In genomic region chr13:49421391-49421790, GRCh38 we compare ENCODE assay signal across 9 cellular contexts. TPM values are rescaled to one million over a fixed set of nuclear protein-coding genes. Genes with fewer than 3 reads are reported as not detected.
A peak's percentile ranks its signal among the peaks of the same experiment; 100 is the strongest.
DNase-seq lines count a peak whose midpoint lies in the region; ATAC-seq and TF ChIP-seq lines count a peak whose summit lies in the region.
"Had no signal": no experiment of that assay in that cellular context is flagged by ENCODE, and none has a peak within 500 bp of the region (broad histone marks: within the 10 kb centered on the region; RNA-seq: fewer than 3 reads in every experiment).

No MANE protein-coding gene starts in this region.

- no peaks in the 10 kb centered on the region for H3K4me1 ChIP-seq in mucosa of descending colon (ENCODE audit: low read depth)

- intact Hi-C loops in left cardiac atrium (cut with DNase I), result no loop called here
- intact Hi-C loops in Right ventricle myocardium inferior (cut with DNase I), result no loop called here
- intact Hi-C loops in activated CD4-positive, alpha-beta memory T cell treated with anti-CD3 and anti-CD28 coated beads for 36 hours (cut with micrococcal nuclease), result loop anchor here (1.0 kb wide), 1 partner anchor 186 kb away; no protein-coding TSS in a partner anchor
- intact Hi-C loops in mucosa of descending colon (cut with DNase I, micrococcal nuclease), result no loop called here

- no peaks in the 10 kb centered on the region for H3K36me3 ChIP-seq in mucosa of descending colon (ENCODE audit: low read depth)

- no peaks in the 10 kb centered on the region for H3K27me3 Mint-ChIP-seq in activated CD4-positive, alpha-beta memory T cell treated with anti-CD3 and anti-CD28 coated beads for 36 hours

- no peaks in the 10 kb centered on the region for H3K36me3 Mint-ChIP-seq in activated CD4-positive, alpha-beta memory T cell treated with anti-CD3 and anti-CD28 coated beads for 36 hours

- CTCF ChIA-PET in activated CD4-positive, alpha-beta memory T cell treated with anti-CD3 and anti-CD28 coated beads for 36 hours (lab: Charles Lee), result no interaction called here

- no peak overlapping the region for H3K4me3 Mint-ChIP-seq in activated CD4-positive, alpha-beta memory T cell treated with anti-CD3 and anti-CD28 coated beads for 36 hours

- POLR2A ChIA-PET in activated CD4-positive, alpha-beta memory T cell treated with anti-CD3 and anti-CD28 coated beads for 36 hours (lab: Charles Lee), result no interaction called here

- no peaks in the 10 kb centered on the region for H3K9me3 ChIP-seq in mucosa of descending colon

- no peaks in the 10 kb centered on the region for H3K4me1 Mint-ChIP-seq in activated CD4-positive, alpha-beta memory T cell treated with anti-CD3 and anti-CD28 coated beads for 36 hours (ENCODE audit: low read depth)

- peak; percentile 15 to 51 for ATAC-seq in left cardiac atrium
- ATAC-seq in Right ventricle myocardium inferior, result no peak
- ATAC-seq in HG03280 (IDR thresholded peaks at IDR 0.05; ENCODE audit: unreplicated experiment), result peak; percentile 89
- peak; percentile 44 for ATAC-seq in mucosa of descending colon

- no peak overlapping the region for H3K27ac Mint-ChIP-seq in activated CD4-positive, alpha-beta memory T cell treated with anti-CD3 and anti-CD28 coated beads for 36 hours

- H3K9me3 Mint-ChIP-seq in activated CD4-positive, alpha-beta memory T cell treated with anti-CD3 and anti-CD28 coated beads for 36 hours, result no peaks in the 10 kb centered on the region

- DNase-seq in left cardiac atrium (no peak), Right ventricle myocardium inferior (ENCODE audit: missing footprints) (no peak), mucosa of descending colon (peak in 1 of 3 donors; percentile 23), HPDE6-E6E7 (ENCODE audit: extremely low spot score) (no peak), hippocampal formation (lab: John Stamatoyannopoulos, UW) (no peak), A172 (ENCODE audit: low spot score) (no peak)
- peak; percentile 43 for DNase-seq in activated CD4-positive, alpha-beta memory T cell treated with anti-CD3 and anti-CD28 coated beads for 36 hours

- no peak for TF ChIP-seq CTCF in mucosa of descending colon (IDR thresholded peaks at IDR 0.05)

- H3K4me3 ChIP-seq in mucosa of descending colon, result no peak overlapping the region
- H3K4me3 ChIP-seq: lung had no signal

RNA-seq across cellular contexts. Expression of gene CAB39L, which starts 22.5 kb away (rescaled TPM):
- total RNA-seq in left cardiac atrium (10 to 100 TPM; 16.4 to 20.2 TPM), Right ventricle myocardium inferior (22.1 TPM), mucosa of descending colon (10 to 100 TPM in 1 of 3 donors, 1 to 10 TPM in 2; 8.5 to 87.2 (median 9.6) TPM)
- total RNA-seq in activated CD4-positive, alpha-beta memory T cell treated with anti-CD3 and anti-CD28 coated beads for 36 hours, result 1 to 10 TPM; 5.6 to 6.3 TPM
- 6.3 and 17.5 TPM in 2 replicates for total RNA-seq in A172 (2014; rRNA removed; shearing (Covaris generic))

RNA-seq across cellular contexts. Expression of gene SETDB2, which starts 22.7 kb away (rescaled TPM):
- total RNA-seq in left cardiac atrium (10 to 100 TPM; 12.8 to 13.5 TPM), Right ventricle myocardium inferior (13.1 TPM), mucosa of descending colon (10 to 100 TPM; 10.6 to 13.7 (median 11.7) TPM)
- 10 to 100 TPM; 13.9 to 15.9 TPM for total RNA-seq in activated CD4-positive, alpha-beta memory T cell treated with anti-CD3 and anti-CD28 coated beads for 36 hours
- 5.3 and 8.7 TPM in 2 replicates for total RNA-seq in A172 (2014; rRNA removed; shearing (Covaris generic))
